25 cellular contexts compared by ENCODE assay signal in genomic region chr4:105014242-105015031, GRCh38.
DNase-seq lines count a peak whose midpoint lies in the region; ATAC-seq and FAIRE-seq lines count a peak whose summit lies in the region.
"Had no signal": no experiment of that assay in that cellular context is flagged by ENCODE, and none has a peak within 500 bp of the region (broad histone marks: within the 10 kb centered on the region; RNA-seq: fewer than 3 reads in every experiment).

No MANE protein-coding gene starts in this region.

- intact Hi-C loops in Right ventricle myocardium superior (cut with DNase I), result no loop called here
- intact Hi-C loops in left ventricle myocardium superior (cut with micrococcal nuclease), result no loop called here
- intact Hi-C loops in posterior vena cava (cut with DNase I), result loop anchor here in 1 of 2 donors (10.0 kb wide), 1 partner anchor 830 kb away; no protein-coding TSS in a partner anchor

- DNase-seq in Right ventricle myocardium superior (no peak), left ventricle myocardium superior (no peak), SIG-M5 (lab: John Stamatoyannopoulos, UW) (peak; percentile 76), globus pallidus (ENCODE audit: low spot score) (peak; percentile 3), urothelium cell line (ENCODE audit: low spot score) (no peak), H4 (ENCODE audit: low spot score) (no peak), posterior vena cava (ENCODE audit: low spot score) (no peak)
- no peak for DNase-seq in activated T-cell treated with anti-CD3 and anti-CD28 coated beads, Interleukin-2, amount 50 U/mL, for 1 hour
- DNase-seq: activated CD4-positive, CD25-positive, alpha-beta regulatory T cell treated with anti-CD3 and anti-CD28 coated beads, Interleukin-2, amount 50 U/mL, for 72 hours; activated naive CD4-positive, alpha-beta T cell treated with anti-CD3 and anti-CD28 coated beads for 36 hours; activated T-cell treated with anti-CD3 and anti-CD28 coated beads, Interleukin-2, amount 50 U/mL, for 48 hours; amniotic stem cell; BE2C; COR-L47; EL; left cardiac atrium; MM.1S; NCI-H187; NCI-H446; nephron progenitor cell; SK-N-SH; T-helper 9 cell had no signal

- peak; percentile 27 for FAIRE-seq in urothelium cell line (lab: Jason Lieb, UNC)
- FAIRE-seq: A204.1, bronchial epithelial cell, H54 had no signal

- ATAC-seq in Right ventricle myocardium superior (ENCODE audit: poor library complexity) (peak; percentile 43), left ventricle myocardium superior (no peak)

Comparison
In these comparisons a context has a peak if more than half of its experiments do, and no peak if none do; other contexts are left out.
1. DNase-seq: peak in SIG-M5 (single experiment) and globus pallidus (single experiment); none in Right ventricle myocardium superior (single experiment), left ventricle myocardium superior (single experiment), urothelium cell line (single experiment), H4 (single experiment), activated T-cell treated with anti-CD3 and anti-CD28 coated beads, Interleukin-2, amount 50 U/mL, for 1 hour (single experiment) and posterior vena cava (single experiment).